18 cellular contexts compared by ENCODE assay signal in genomic region chr11:90668502-90668901, GRCh38.
A peak's percentile ranks its signal among the peaks of the same experiment; 100 is the strongest.
DNase-seq lines count a peak whose midpoint lies in the region; ATAC-seq and TF ChIP-seq lines count a peak whose summit lies in the region.
"Had no signal": no experiment of that assay in that cellular context is flagged by ENCODE, and none has a peak within 500 bp of the region (broad histone marks: within the 10 kb centered on the region; RNA-seq: fewer than 3 reads in every experiment).

No MANE protein-coding gene starts in this region.

- no peak overlapping the region for H3K4me3 Mint-ChIP-seq in Caco-2 (ENCODE audit: unreplicated experiment)
- H3K4me3 Mint-ChIP-seq: CD14-positive monocyte; CD4-positive, alpha-beta memory T cell; CD4-positive, CD25-positive, alpha-beta regulatory T cell; CD8-positive, alpha-beta memory T cell had no signal

- H3K4me1 ChIP-seq in Caco-2: no peaks in the 10 kb centered on the region
- H3K4me1 ChIP-seq: BE2C, BLaER1 had no signal

- no peak overlapping the region for H3K27ac Mint-ChIP-seq in Caco-2 (ENCODE audit: unreplicated experiment)
- H3K27ac Mint-ChIP-seq: CD14-positive monocyte; CD4-positive, CD25-positive, alpha-beta regulatory T cell; CD8-positive, alpha-beta memory T cell had no signal

- no peaks in the 10 kb centered on the region for H3K36me3 ChIP-seq in Caco-2 (ENCODE audit: control insufficient read depth, insufficient read depth, low read length)
- H3K36me3 ChIP-seq: BE2C, BLaER1 had no signal

- H3K27me3 Mint-ChIP-seq in Caco-2 (ENCODE audit: insufficient read depth, unreplicated experiment): no peaks in the 10 kb centered on the region
- H3K27me3 Mint-ChIP-seq: CD4-positive, alpha-beta memory T cell; CD4-positive, CD25-positive, alpha-beta regulatory T cell; CD8-positive, alpha-beta memory T cell had no signal

- H3K9me3 Mint-ChIP-seq in Caco-2 (ENCODE audit: unreplicated experiment): no peaks in the 10 kb centered on the region

- intact Hi-C loops in Caco-2 (cut with micrococcal nuclease; ENCODE audit: unreplicated experiment): no loop called here

- H3K4me3 ChIP-seq in Caco-2 (ENCODE audit: low read depth, low read length): no peak overlapping the region
- H3K4me3 ChIP-seq: BLaER1 had no signal

- H3K4me1 Mint-ChIP-seq in Caco-2 (ENCODE audit: low read depth, unreplicated experiment): no peaks in the 10 kb centered on the region
- H3K4me1 Mint-ChIP-seq: CD14-positive monocyte; CD4-positive, alpha-beta memory T cell; CD4-positive, CD25-positive, alpha-beta regulatory T cell; CD8-positive, alpha-beta memory T cell had no signal

- H3K36me3 Mint-ChIP-seq in Caco-2 (ENCODE audit: insufficient read depth, unreplicated experiment): no peaks in the 10 kb centered on the region
- H3K36me3 Mint-ChIP-seq: CD14-positive monocyte; CD4-positive, CD25-positive, alpha-beta regulatory T cell had no signal

- BruUV-seq in Caco-2 (replicated peaks; lab: Mats Ljungman, UMichigan): no TSS peak

- DNase-seq in OCI-M1 (lab: John Stamatoyannopoulos, UW) (peak; percentile 36), NCI-H345 treated with DMSO at 0.1 percent for 48 hours (lab: John Stamatoyannopoulos, UW; ENCODE audit: unreplicated experiment) (no peak), Caco-2 (no peak)
- DNase-seq: ACHN; BE2C; C1 segment of cervical spinal cord; Calu3; CD4-positive, alpha-beta memory T cell; CD4-positive, CD25-positive, alpha-beta regulatory T cell; CD8-positive, alpha-beta memory T cell; COR-L47; DMS79 treated with DMSO at 0.1 percent for 48 hours; GF-D8 had no signal

- CTCF ChIA-PET in Caco-2 (lab: Charles Lee): no interaction called here

- ATAC-seq in GM18508 (IDR thresholded peaks at IDR 0.05; ENCODE audit: insufficient read depth, unreplicated experiment): peak; percentile 49
- ATAC-seq in GM18868 (IDR thresholded peaks at IDR 0.05; ENCODE audit: unreplicated experiment): peak; percentile 47
- no peak for ATAC-seq in HG02678 (IDR thresholded peaks at IDR 0.05; ENCODE audit: unreplicated experiment)

- POLR2A ChIA-PET in Caco-2 (lab: Charles Lee): no interaction called here

- no peaks in the 10 kb centered on the region for H3K27me3 ChIP-seq in Caco-2 (replicated peaks; ENCODE audit: control insufficient read depth, insufficient read depth, low read length)
- H3K27me3 ChIP-seq: BE2C, BLaER1 had no signal

- H3K9me3 ChIP-seq in Caco-2: no peaks in the 10 kb centered on the region
- H3K9me3 ChIP-seq: BE2C, BLaER1 had no signal

- no peak for TF ChIP-seq CTCF in Caco-2 (IDR thresholded peaks at IDR 0.05; ENCODE audit: insufficient read depth in 1 of 2, low read depth in 1 of 2, low read length in 1 of 2, severe bottlenecking in 1 of 2, unreplicated experiment in 1 of 2)
